In the genomic region with DNA sequence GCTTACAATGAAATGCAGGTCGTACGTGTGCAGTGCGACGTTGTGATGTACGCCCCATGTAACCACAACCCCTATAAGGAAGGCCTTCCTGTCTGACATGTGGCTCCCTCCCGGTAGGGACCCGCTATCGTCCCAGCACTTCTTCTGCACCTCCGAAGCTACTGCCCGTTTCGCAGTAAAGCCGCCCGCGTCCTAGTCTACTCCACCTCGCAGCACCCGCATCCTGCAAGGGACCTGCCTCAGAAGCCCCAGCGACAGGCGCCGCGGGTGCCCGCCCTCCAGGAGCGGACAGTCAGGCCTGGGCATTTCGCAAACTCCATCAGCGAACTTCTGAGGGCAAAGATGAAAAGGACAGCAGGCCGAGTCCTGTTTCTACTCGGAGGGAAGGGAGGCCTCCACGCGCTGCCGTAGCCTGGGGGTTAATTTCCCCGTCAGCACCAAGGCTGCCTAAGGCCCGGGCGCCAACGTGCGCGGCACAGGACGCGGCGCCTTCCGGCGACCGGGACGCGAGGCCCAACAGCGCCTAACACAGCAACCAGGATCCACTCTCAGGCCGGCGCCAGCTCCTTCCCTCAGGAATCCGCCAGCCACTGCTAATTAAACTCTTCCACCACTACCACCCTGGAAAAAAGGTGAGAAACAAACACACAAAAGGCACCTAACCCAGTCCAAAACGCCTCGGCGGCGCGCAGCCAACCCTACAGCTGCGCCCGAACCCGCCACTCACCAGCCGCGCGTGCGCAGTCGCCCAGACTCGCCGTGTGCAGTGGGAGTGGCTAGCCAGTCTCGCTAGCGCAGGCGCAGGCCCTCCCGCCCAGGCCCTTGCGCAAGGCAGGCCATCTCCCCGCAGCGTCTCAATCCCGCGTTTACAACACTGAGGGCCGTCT, we compare ENCODE assay signal across 8 cellular contexts. TPM values are rescaled to one million over a fixed set of nuclear protein-coding genes. Genes with fewer than 3 reads are reported as not detected.
DNase-seq lines count a peak whose midpoint lies in the region; ATAC-seq and TF ChIP-seq lines count a peak whose summit lies in the region.

A gene with protein sequence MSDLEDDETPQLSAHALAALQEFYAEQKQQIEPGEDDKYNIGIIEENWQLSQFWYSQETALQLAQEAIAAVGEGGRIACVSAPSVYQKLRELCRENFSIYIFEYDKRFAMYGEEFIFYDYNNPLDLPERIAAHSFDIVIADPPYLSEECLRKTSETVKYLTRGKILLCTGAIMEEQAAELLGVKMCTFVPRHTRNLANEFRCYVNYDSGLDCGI (minus strand): TSS at position 768 of the 887 bp plus-strand sequence. CDS start 16,363 bp downstream, outside the sequence.

- no peaks in the 10 kb centered on the region for H3K27me3 Mint-ChIP-seq in natural killer cell treated with Interleukin-12 subunit alpha and Interleukin-12 subunit beta and Interleukin-15 and Interleukin-18, amount 100 ng/mL, for 72 hours

- peak within 1 kb of the TSS; percentile 74 for H3K4me3 ChIP-seq in fibroblast of pulmonary artery (replicated peaks; ENCODE audit: low read depth, low read length)

- peak within 1 kb of the TSS; percentile 100 for H3K4me3 Mint-ChIP-seq in natural killer cell treated with Interleukin-12 subunit alpha and Interleukin-12 subunit beta and Interleukin-15 and Interleukin-18, amount 100 ng/mL, for 72 hours

- peak within 1 kb of the TSS; percentile 97 to 99 for H3K27ac Mint-ChIP-seq in natural killer cell treated with Interleukin-12 subunit alpha and Interleukin-12 subunit beta and Interleukin-15 and Interleukin-18, amount 100 ng/mL, for 72 hours

- CTCF ChIA-PET in RWPE1 (lab: Yijun Ruan, JAX), result interaction anchor here (1.2 kb wide), 1 partner anchor 56 kb away, joined by 3 read pairs; no protein-coding TSS in a partner anchor

- ATAC-seq in natural killer cell treated with Interleukin-12 subunit alpha and Interleukin-12 subunit beta and Interleukin-15 and Interleukin-18, amount 100 ng/mL, for 72 hours, result peak; percentile 95 to 96

- POLR2A ChIA-PET in RWPE1 (lab: Yijun Ruan, JAX; ENCODE audit: low non-redundant PET), result interaction anchor here (0.6 kb wide), 2 partner anchors 15 to 171 kb away, joined by 4 to 5 read pairs; no protein-coding TSS in a partner anchor

- peaks cover 22 to 29% of the 10 kb centered on the region in 2 donors for H3K4me1 Mint-ChIP-seq in natural killer cell treated with Interleukin-12 subunit alpha and Interleukin-12 subunit beta and Interleukin-15 and Interleukin-18, amount 100 ng/mL, for 72 hours (ENCODE audit: low read depth in 2 of 2)

- DNase-seq in EL (peak; percentile 91), H4 (ENCODE audit: low spot score) (peak; percentile 80), LoVo (ENCODE audit: low spot score) (peak; percentile 95), RWPE1 (ENCODE audit: low spot score) (peak; percentile 91), fibroblast of pulmonary artery (ENCODE audit: low read depth) (peak; percentile 96)
- DNase-seq in activated T-helper 9 cell treated with anti-CD3 and anti-CD28 coated beads, Interleukin-2, amount 50 U/mL, for 16 hours (ENCODE audit: low read depth), result peak; percentile 92
- DNase-seq in natural killer cell treated with Interleukin-12 subunit alpha and Interleukin-12 subunit beta and Interleukin-15 and Interleukin-18, amount 100 ng/mL, for 72 hours (ENCODE audit: low spot score), result peak; percentile 95
- peak; percentile 90 for DNase-seq in stimulated activated naive CD4-positive, alpha-beta T cell treated with Interleukin-2 at 50 U/mL for 16 hours (lab: John Stamatoyannopoulos, UW)

- H3K9me3 Mint-ChIP-seq in natural killer cell treated with Interleukin-12 subunit alpha and Interleukin-12 subunit beta and Interleukin-15 and Interleukin-18, amount 100 ng/mL, for 72 hours, result peaks cover 9% of the 10 kb centered on the region

- peak within 1 kb of the TSS; percentile 93 for H3K27ac ChIP-seq in RWPE1

- peaks cover 18% of the 10 kb centered on the region for H3K36me3 Mint-ChIP-seq in natural killer cell treated with Interleukin-12 subunit alpha and Interleukin-12 subunit beta and Interleukin-15 and Interleukin-18, amount 100 ng/mL, for 72 hours

- no peak for TF ChIP-seq CTCF in RWPE1 (conservative IDR thresholded peaks at IDR 0.05; ENCODE audit: low read depth)
- TF ChIP-seq CTCF in fibroblast of pulmonary artery (IDR thresholded peaks at IDR 0.05; ENCODE audit: low read length, missing control alignments), result no peak

RNA-seq across cellular contexts. Expression of the gene that starts here (rescaled TPM):
- total RNA-seq in H4 (2014; rRNA removed; shearing (Covaris generic)), result 5.2 and 5.9 TPM in 2 replicates
- total RNA-seq in natural killer cell treated with Interleukin-12 subunit alpha and Interleukin-12 subunit beta and Interleukin-15 and Interleukin-18, amount 100 ng/mL, for 72 hours, result 10 to 100 TPM; 11.0 to 12.6 TPM

Comparison
In these comparisons a context has a peak if more than half of its experiments do, and no peak if none do; other contexts are left out.
1. Peak in every context shown above with its lines: DNase-seq, ATAC-seq, H3K4me3 ChIP-seq and H3K27ac ChIP-seq.